Comparison of ENCODE assay signal across 1 cellular context in genomic region chr6:28648035-28648877, GRCh38.
TF ChIP-seq lines count a peak whose summit lies in the region.

No MANE protein-coding gene starts in this region.

TF ChIP-seq in HepG2, 621 proteins besides CTCF, POLR2A, EP300 and RAD21 (continued from another document and continues in another):
- TF ChIP-seq, protein P1, sequence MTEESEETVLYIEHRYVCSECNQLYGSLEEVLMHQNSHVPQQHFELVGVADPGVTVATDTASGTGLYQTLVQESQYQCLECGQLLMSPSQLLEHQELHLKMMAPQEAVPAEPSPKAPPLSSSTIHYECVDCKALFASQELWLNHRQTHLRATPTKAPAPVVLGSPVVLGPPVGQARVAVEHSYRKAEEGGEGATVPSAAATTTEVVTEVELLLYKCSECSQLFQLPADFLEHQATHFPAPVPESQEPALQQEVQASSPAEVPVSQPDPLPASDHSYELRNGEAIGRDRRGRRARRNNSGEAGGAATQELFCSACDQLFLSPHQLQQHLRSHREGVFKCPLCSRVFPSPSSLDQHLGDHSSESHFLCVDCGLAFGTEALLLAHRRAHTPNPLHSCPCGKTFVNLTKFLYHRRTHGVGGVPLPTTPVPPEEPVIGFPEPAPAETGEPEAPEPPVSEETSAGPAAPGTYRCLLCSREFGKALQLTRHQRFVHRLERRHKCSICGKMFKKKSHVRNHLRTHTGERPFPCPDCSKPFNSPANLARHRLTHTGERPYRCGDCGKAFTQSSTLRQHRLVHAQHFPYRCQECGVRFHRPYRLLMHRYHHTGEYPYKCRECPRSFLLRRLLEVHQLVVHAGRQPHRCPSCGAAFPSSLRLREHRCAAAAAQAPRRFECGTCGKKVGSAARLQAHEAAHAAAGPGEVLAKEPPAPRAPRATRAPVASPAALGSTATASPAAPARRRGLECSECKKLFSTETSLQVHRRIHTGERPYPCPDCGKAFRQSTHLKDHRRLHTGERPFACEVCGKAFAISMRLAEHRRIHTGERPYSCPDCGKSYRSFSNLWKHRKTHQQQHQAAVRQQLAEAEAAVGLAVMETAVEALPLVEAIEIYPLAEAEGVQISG (CRISPR knock-in tag; IDR thresholded peaks at IDR 0.05), result peak; percentile 63; the same call in 1 of the 2 replicates
- no peak for TF ChIP-seq SMAD1 (CRISPR knock-in tag; IDR thresholded peaks at IDR 0.05; ENCODE audit: borderline replicate concordance, low read depth)
- TF ChIP-seq NFYC (CRISPR knock-in tag; IDR thresholded peaks at IDR 0.05), result no peak
- 0 out of 2 replicates have a peak, but pooled peaks have one; percentile 31 for TF ChIP-seq ZKSCAN1 (IDR thresholded peaks at IDR 0.05; ENCODE audit: low read length)
- TF ChIP-seq EED (CRISPR knock-in tag; IDR thresholded peaks at IDR 0.05), result no peak
- TF ChIP-seq ZBTB38 (CRISPR knock-in tag; IDR thresholded peaks at IDR 0.05), result no peak
- TF ChIP-seq MIER3 (CRISPR knock-in tag; IDR thresholded peaks at IDR 0.05; ENCODE audit: borderline replicate concordance), result 0 out of 2 replicates have a peak, but pooled peaks have one; percentile 34
- TF ChIP-seq HES4 (CRISPR knock-in tag; IDR thresholded peaks at IDR 0.05; ENCODE audit: borderline replicate concordance), result no peak
- no peak for TF ChIP-seq PRDM4 (CRISPR knock-in tag; IDR thresholded peaks at IDR 0.05; ENCODE audit: borderline replicate concordance)
- no peak for TF ChIP-seq PAF1 (CRISPR knock-in tag; IDR thresholded peaks at IDR 0.05)
- TF ChIP-seq ZNF784 (CRISPR knock-in tag; IDR thresholded peaks at IDR 0.05; ENCODE audit: borderline replicate concordance), result no peak
- TF ChIP-seq, protein P2, sequence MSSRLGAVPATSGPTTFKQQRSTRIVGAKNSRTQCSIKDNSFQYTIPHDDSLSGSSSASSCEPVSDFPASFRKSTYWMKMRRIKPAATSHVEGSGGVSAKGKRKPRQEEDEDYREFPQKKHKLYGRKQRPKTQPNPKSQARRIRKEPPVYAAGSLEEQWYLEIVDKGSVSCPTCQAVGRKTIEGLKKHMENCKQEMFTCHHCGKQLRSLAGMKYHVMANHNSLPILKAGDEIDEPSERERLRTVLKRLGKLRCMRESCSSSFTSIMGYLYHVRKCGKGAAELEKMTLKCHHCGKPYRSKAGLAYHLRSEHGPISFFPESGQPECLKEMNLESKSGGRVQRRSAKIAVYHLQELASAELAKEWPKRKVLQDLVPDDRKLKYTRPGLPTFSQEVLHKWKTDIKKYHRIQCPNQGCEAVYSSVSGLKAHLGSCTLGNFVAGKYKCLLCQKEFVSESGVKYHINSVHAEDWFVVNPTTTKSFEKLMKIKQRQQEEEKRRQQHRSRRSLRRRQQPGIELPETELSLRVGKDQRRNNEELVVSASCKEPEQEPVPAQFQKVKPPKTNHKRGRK (CRISPR knock-in tag; IDR thresholded peaks at IDR 0.05), result no peak
- TF ChIP-seq ZNF160 (CRISPR knock-in tag; IDR thresholded peaks at IDR 0.05), result no peak
- TF ChIP-seq DMTF1 (CRISPR knock-in tag; IDR thresholded peaks at IDR 0.05), result no peak
- TF ChIP-seq, protein P3, sequence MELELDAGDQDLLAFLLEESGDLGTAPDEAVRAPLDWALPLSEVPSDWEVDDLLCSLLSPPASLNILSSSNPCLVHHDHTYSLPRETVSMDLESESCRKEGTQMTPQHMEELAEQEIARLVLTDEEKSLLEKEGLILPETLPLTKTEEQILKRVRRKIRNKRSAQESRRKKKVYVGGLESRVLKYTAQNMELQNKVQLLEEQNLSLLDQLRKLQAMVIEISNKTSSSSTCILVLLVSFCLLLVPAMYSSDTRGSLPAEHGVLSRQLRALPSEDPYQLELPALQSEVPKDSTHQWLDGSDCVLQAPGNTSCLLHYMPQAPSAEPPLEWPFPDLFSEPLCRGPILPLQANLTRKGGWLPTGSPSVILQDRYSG (CRISPR knock-in tag; IDR thresholded peaks at IDR 0.05), result no peak
- TF ChIP-seq ZFP41 (CRISPR knock-in tag; IDR thresholded peaks at IDR 0.05; ENCODE audit: borderline replicate concordance), result no peak
- no peak for TF ChIP-seq ZNF614 (CRISPR knock-in tag; IDR thresholded peaks at IDR 0.05; ENCODE audit: borderline replicate concordance)
- TF ChIP-seq DNMT3B (CRISPR knock-in tag; conservative IDR thresholded peaks at IDR 0.05), result no peak; the same call in 1 of the 2 replicates
- TF ChIP-seq SAFB2 (CRISPR knock-in tag; IDR thresholded peaks at IDR 0.05; ENCODE audit: borderline replicate concordance, low read depth), result no peak; the same call in 1 of the 2 replicates
- TF ChIP-seq, protein P4, sequence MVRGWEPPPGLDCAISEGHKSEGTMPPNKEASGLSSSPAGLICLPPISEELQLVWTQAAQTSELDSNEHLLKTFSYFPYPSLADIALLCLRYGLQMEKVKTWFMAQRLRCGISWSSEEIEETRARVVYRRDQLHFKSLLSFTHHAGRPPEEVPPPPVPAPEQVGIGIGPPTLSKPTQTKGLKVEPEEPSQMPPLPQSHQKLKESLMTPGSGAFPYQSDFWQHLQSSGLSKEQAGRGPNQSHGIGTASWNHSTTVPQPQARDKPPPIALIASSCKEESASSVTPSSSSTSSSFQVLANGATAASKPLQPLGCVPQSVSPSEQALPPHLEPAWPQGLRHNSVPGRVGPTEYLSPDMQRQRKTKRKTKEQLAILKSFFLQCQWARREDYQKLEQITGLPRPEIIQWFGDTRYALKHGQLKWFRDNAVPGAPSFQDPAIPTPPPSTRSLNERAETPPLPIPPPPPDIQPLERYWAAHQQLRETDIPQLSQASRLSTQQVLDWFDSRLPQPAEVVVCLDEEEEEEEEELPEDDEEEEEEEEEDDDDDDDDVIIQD (CRISPR knock-in tag; IDR thresholded peaks at IDR 0.05; ENCODE audit: low read depth), result 0 out of 2 replicates have a peak, but pooled peaks have one; percentile 13
- no peak; the same call in 1 of the 2 replicates for TF ChIP-seq MYNN (CRISPR knock-in tag; IDR thresholded peaks at IDR 0.05; ENCODE audit: low read depth)
- no peak for TF ChIP-seq TGIF2 (CRISPR knock-in tag; IDR thresholded peaks at IDR 0.05)
- TF ChIP-seq CBX1 (IDR thresholded peaks at IDR 0.05; ENCODE audit: low read depth), result no peak
- 0 out of 2 replicates have a peak, but pooled peaks have one; percentile 26 for TF ChIP-seq MEF2D (CRISPR knock-in tag; IDR thresholded peaks at IDR 0.05)
- peak; percentile 60; the same call in 1 of the 2 replicates for TF ChIP-seq TBX3 (IDR thresholded peaks at IDR 0.05; ENCODE audit: borderline replicate concordance)
- TF ChIP-seq ZNF572 (CRISPR knock-in tag; IDR thresholded peaks at IDR 0.05), result no peak
- 0 out of 2 replicates have a peak, but pooled peaks have one; percentile 40 for TF ChIP-seq ZNF609 (CRISPR knock-in tag; IDR thresholded peaks at IDR 0.05; ENCODE audit: borderline replicate concordance)
- no peak for TF ChIP-seq MBNL3 (CRISPR knock-in tag; conservative IDR thresholded peaks at IDR 0.05)
- TF ChIP-seq CBX2 (IDR thresholded peaks at IDR 0.05; ENCODE audit: low read depth, low read length), result no peak
- 0 out of 2 replicates have a peak, but pooled peaks have one; percentile 78 for TF ChIP-seq CBX2 (CRISPR knock-in tag; IDR thresholded peaks at IDR 0.05; ENCODE audit: low read depth)
- no peak for TF ChIP-seq ATF7 (IDR thresholded peaks at IDR 0.05)
- no peak for TF ChIP-seq ATF7 (CRISPR knock-in tag; IDR thresholded peaks at IDR 0.05)
- TF ChIP-seq ZNF350 (CRISPR knock-in tag; IDR thresholded peaks at IDR 0.05; ENCODE audit: borderline replicate concordance, low read depth), result no peak; the same call in 1 of the 2 replicates
- 0 out of 2 replicates have a peak, but pooled peaks have one; percentile 1 for TF ChIP-seq MEIS2 (CRISPR knock-in tag; IDR thresholded peaks at IDR 0.05)
- peak; percentile 26; the same call in 1 of the 2 replicates for TF ChIP-seq TP53 (CRISPR knock-in tag; conservative IDR thresholded peaks at IDR 0.05)
- no peak for TF ChIP-seq PLRG1 (conservative IDR thresholded peaks at IDR 0.05)
- TF ChIP-seq KLF9 (CRISPR knock-in tag; IDR thresholded peaks at IDR 0.05; ENCODE audit: low read depth), result 0 out of 2 replicates have a peak, but pooled peaks have one; percentile 28
- TF ChIP-seq AGO2 (optimal IDR thresholded peaks at IDR 0.05; ENCODE audit: low read depth, low read length), result no peak
- no peak; the same call in 1 of the 2 replicates for TF ChIP-seq KMT2A (CRISPR knock-in tag; IDR thresholded peaks at IDR 0.05)
- no peak for TF ChIP-seq CREB1 (IDR thresholded peaks at IDR 0.05)
- TF ChIP-seq CREB1 (CRISPR knock-in tag; IDR thresholded peaks at IDR 0.05), result peak; percentile 73
- TF ChIP-seq ZSCAN31 (CRISPR knock-in tag; IDR thresholded peaks at IDR 0.05; ENCODE audit: low read depth), result 0 out of 2 replicates have a peak, but pooled peaks have one; percentile 48
- TF ChIP-seq ATF3 (CRISPR knock-in tag; IDR thresholded peaks at IDR 0.05), result no peak
- TF ChIP-seq YY1 (IDR thresholded peaks at IDR 0.05; ENCODE audit: insufficient read depth, insufficient replicate concordance, low read depth, low read length), result peak; percentile 57
- no peak for TF ChIP-seq ZNF329 (CRISPR knock-in tag; IDR thresholded peaks at IDR 0.05; ENCODE audit: low read depth)
- TF ChIP-seq ZNF670 (CRISPR knock-in tag; IDR thresholded peaks at IDR 0.05; ENCODE audit: borderline replicate concordance), result no peak
